Comparison of ENCODE assay signal across 18 cellular contexts in genomic region chr4:151643564-151643963, GRCh38.
A peak's percentile ranks its signal among the peaks of the same experiment; 100 is the strongest.
DNase-seq lines count a peak whose midpoint lies in the region; ATAC-seq, FAIRE-seq and TF ChIP-seq lines count a peak whose summit lies in the region.
"Had no signal": no experiment of that assay in that cellular context is flagged by ENCODE, and none has a peak within 500 bp of the region (broad histone marks: within the 10 kb centered on the region; RNA-seq: fewer than 3 reads in every experiment).

No MANE protein-coding gene starts in this region.

- H3K9me3 Mint-ChIP-seq in chondrocyte (ENCODE audit: low read depth): no peaks in the 10 kb centered on the region
- no peaks in the 10 kb centered on the region for H3K9me3 Mint-ChIP-seq in CD8-positive, alpha-beta T cell
- H3K9me3 Mint-ChIP-seq: CD4-positive, alpha-beta memory T cell; HFFc6 had no signal

- no peak overlapping the region for H3K27ac Mint-ChIP-seq in chondrocyte (ENCODE audit: unreplicated experiment)
- no peak overlapping the region for H3K27ac Mint-ChIP-seq in CD8-positive, alpha-beta T cell
- H3K27ac Mint-ChIP-seq: CD4-positive, alpha-beta memory T cell; HFFc6 had no signal

- H3K36me3 Mint-ChIP-seq in chondrocyte (ENCODE audit: low read depth): no peaks in the 10 kb centered on the region
- no peaks in the 10 kb centered on the region for H3K36me3 Mint-ChIP-seq in CD8-positive, alpha-beta T cell

- no peak overlapping the region for H3K27ac ChIP-seq in CD8-positive, alpha-beta T cell (ENCODE audit: low read depth, low read length)

- H3K9me3 ChIP-seq in CD8-positive, alpha-beta T cell (ENCODE audit: low read length): no peaks in the 10 kb centered on the region
- H3K9me3 ChIP-seq: Caco-2, HAP-1 had no signal

- no peaks in the 10 kb centered on the region for H3K4me1 ChIP-seq in CD8-positive, alpha-beta T cell (ENCODE audit: insufficient read depth, low read length)
- H3K4me1 ChIP-seq: Caco-2, HAP-1 had no signal

- no peak for FAIRE-seq in GM12891 (lab: Jason Lieb, UNC)
- FAIRE-seq: GM18507, GM19239, H54 had no signal

- POLR2A ChIA-PET in CD8-positive, alpha-beta T cell (lab: Charles Lee): no interaction called here

- intact Hi-C loops in CD8-positive, alpha-beta T cell (cut with DNase I, micrococcal nuclease): no loop called here

- H3K27me3 Mint-ChIP-seq in chondrocyte (ENCODE audit: low read depth): no peaks in the 10 kb centered on the region
- no peaks in the 10 kb centered on the region for H3K27me3 Mint-ChIP-seq in CD8-positive, alpha-beta T cell (ENCODE audit: low read depth)

- CTCF ChIA-PET in CD8-positive, alpha-beta T cell (lab: Charles Lee): no interaction called here

- H3K27me3 ChIP-seq in CD8-positive, alpha-beta T cell (ENCODE audit: insufficient read depth, low read length): no peaks in the 10 kb centered on the region

- no peak overlapping the region for H3K4me3 ChIP-seq in CD8-positive, alpha-beta T cell (ENCODE audit: low read depth, low read length)
- H3K4me3 ChIP-seq: HAP-1 had no signal

- ATAC-seq in GM21529 (IDR thresholded peaks at IDR 0.05; ENCODE audit: unreplicated experiment) (peak; percentile 66), HG02798 (IDR thresholded peaks at IDR 0.05; ENCODE audit: poor library complexity, unreplicated experiment) (peak; percentile 75), HG03159 (IDR thresholded peaks at IDR 0.05; ENCODE audit: unreplicated experiment) (peak; percentile 50), GM18511 (IDR thresholded peaks at IDR 0.05; ENCODE audit: unreplicated experiment) (no peak)
- no peak for ATAC-seq in CD8-positive, alpha-beta T cell

- DNase-seq in chondrocyte (ENCODE audit: low spot score) (no peak), GM12891 (ENCODE audit: insufficient read length, low spot score) (no peak)
- DNase-seq in CD8-positive, alpha-beta T cell: no peak
- DNase-seq: C1 segment of cervical spinal cord; Caco-2; CD4-positive, alpha-beta memory T cell; DMS153; DND-41; GOT3; HFFc6 had no signal

- TF ChIP-seq CTCF in chondrocyte (IDR thresholded peaks at IDR 0.05): no peak
- TF ChIP-seq CTCF in CD8-positive, alpha-beta T cell (IDR thresholded peaks at IDR 0.05): no peak

- no peaks in the 10 kb centered on the region for H3K36me3 ChIP-seq in CD8-positive, alpha-beta T cell (ENCODE audit: insufficient read depth, low read length)
- H3K36me3 ChIP-seq: HAP-1 had no signal

- no peak overlapping the region for H3K4me3 Mint-ChIP-seq in chondrocyte (ENCODE audit: unreplicated experiment)
- H3K4me3 Mint-ChIP-seq in CD8-positive, alpha-beta T cell: no peak overlapping the region
- H3K4me3 Mint-ChIP-seq: CD4-positive, alpha-beta memory T cell; HFFc6 had no signal

- no peak for TF ChIP-seq POLR2A in GM12891 (IDR thresholded peaks at IDR 0.05; ENCODE audit: low read depth, low read length)

- peaks cover 2% of the 10 kb centered on the region for H3K4me1 Mint-ChIP-seq in chondrocyte (ENCODE audit: low read depth)
- no peaks in the 10 kb centered on the region for H3K4me1 Mint-ChIP-seq in CD8-positive, alpha-beta T cell (ENCODE audit: low read depth)
- H3K4me1 Mint-ChIP-seq: CD4-positive, alpha-beta memory T cell had no signal

TF ChIP-seq in GM12891, 5 proteins besides CTCF, POLR2A, EP300 and RAD21:
- TF ChIP-seq TAF1 (IDR thresholded peaks at IDR 0.05; ENCODE audit: low read depth, low read length) (no peak), PAX5 (IDR thresholded peaks at IDR 0.05; ENCODE audit: insufficient read depth, low read length, severe bottlenecking) (no peak), POLR2AphosphoS5 (IDR thresholded peaks at IDR 0.05; ENCODE audit: low read depth, low read length) (no peak), POU2F2 (IDR thresholded peaks at IDR 0.05; ENCODE audit: low read depth, low read length) (no peak), SPI1 (IDR thresholded peaks at IDR 0.05; ENCODE audit: low read depth, low read length) (no peak)

Comparison
In these comparisons a context has a peak if more than half of its experiments do, and no peak if none do; other contexts are left out.
1. ATAC-seq: peak in GM21529 (single experiment), HG02798 (single experiment) and HG03159 (single experiment); none in GM18511 (single experiment) and CD8-positive, alpha-beta T cell (single experiment).